ENCODE assay signal across 18 cellular contexts in the genomic region with DNA sequence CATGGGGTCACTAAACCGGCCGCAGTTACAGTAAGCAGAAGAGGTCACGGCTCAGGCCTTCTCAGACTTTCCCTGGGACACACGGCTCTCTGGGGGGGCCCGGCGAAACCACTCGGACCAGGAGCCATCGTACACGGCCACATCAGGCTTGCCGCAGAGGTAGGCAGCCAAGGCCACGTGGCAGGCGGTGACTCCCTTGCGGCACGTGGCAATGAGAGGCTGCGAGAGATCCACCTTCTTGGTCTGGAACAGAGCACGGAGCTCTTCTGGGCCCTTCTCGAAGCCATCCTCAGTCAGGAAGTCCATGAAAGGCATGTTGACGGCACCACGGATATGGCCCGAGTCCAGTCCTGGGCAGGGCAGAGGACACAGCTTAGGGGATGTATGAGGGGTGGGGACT.
"Had no signal": no experiment of that assay in that cellular context is flagged by ENCODE, and none has a peak within 500 bp of the region (broad histone marks: within the 10 kb centered on the region; RNA-seq: fewer than 3 reads in every experiment).

No MANE protein-coding gene starts in this region.

- H3K27ac Mint-ChIP-seq: memory B cell, mesothelial cell of epicardium had no signal

- H3K9me3 ChIP-seq: lower lobe of right lung, right atrium auricular region, spleen, upper lobe of left lung, vagina had no signal

- H3K9me3 Mint-ChIP-seq: memory B cell, mesothelial cell of epicardium, naive B cell, neural crest cell had no signal

- H3K4me1 Mint-ChIP-seq: memory B cell, mesothelial cell of epicardium had no signal

- H3K27ac ChIP-seq: coronary artery, hepatocyte, lower lobe of right lung, spleen, upper lobe of left lung, vagina had no signal

- H3K4me3 Mint-ChIP-seq: memory B cell, mesothelial cell of epicardium, naive B cell had no signal

- H3K4me3 ChIP-seq: coronary artery, dorsolateral prefrontal cortex, hepatocyte, lower lobe of right lung, right atrium auricular region, spleen, upper lobe of left lung, vagina had no signal

- ATAC-seq: lower lobe of right lung had no signal

- DNase-seq: central memory CD4-positive, alpha-beta T cell; effector CD8-positive, alpha-beta T cell; foreskin melanocyte; lower lobe of right lung; naive B cell; spleen; stimulated activated CD4-positive, alpha-beta T cell treated with anti-CD3 and anti-CD28 coated beads, Interleukin-15, amount 100 ng/mL, for 24 hours; stimulated activated CD4-positive, alpha-beta T cell treated with anti-CD3 and anti-CD28 coated beads, Interleukin-2, amount 100 ng/mL, for 24 hours; stimulated activated naive CD4-positive, alpha-beta T cell treated with Interleukin-2 at 50 U/mL for 16 hours; upper lobe of left lung had no signal

- H3K27me3 ChIP-seq: dorsolateral prefrontal cortex, hepatocyte, right atrium auricular region, upper lobe of left lung, vagina had no signal

- H3K36me3 ChIP-seq: right atrium auricular region, spleen, upper lobe of left lung, vagina had no signal

- H3K36me3 Mint-ChIP-seq: memory B cell, mesothelial cell of epicardium, naive B cell had no signal
